ENCODE assay signal across 8 cellular contexts in the genomic region with DNA sequence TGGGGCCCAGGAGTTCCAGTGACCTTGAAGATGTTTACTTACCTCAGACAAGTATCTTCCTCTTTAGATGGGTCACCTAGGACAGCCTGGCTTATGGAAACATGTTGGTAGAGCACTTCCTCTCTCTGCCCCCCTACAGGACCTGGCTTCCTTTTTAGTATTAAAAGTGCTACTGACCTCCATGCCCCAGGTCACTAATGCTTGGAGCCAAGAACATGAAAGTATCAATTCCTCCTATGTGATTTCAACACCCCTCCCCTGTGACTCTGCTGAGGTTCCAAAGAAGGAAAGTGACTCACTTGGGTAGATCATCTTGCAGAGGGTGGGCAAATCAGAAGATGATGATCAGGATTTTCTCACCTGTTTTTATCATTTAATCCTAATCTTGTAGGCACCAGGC.
DNase-seq lines count a peak whose midpoint lies in the region; ATAC-seq and TF ChIP-seq lines count a peak whose summit lies in the region.

No MANE protein-coding gene starts in this region.

- TF ChIP-seq CTCF in GM10266 (IDR thresholded peaks at IDR 0.05; ENCODE audit: control insufficient read depth, insufficient read depth, low read depth, missing control alignments) (no peak), foreskin fibroblast (IDR thresholded peaks at IDR 0.05; ENCODE audit: low read depth, low read length) (no peak)

- DNase-seq in GM10266 (ENCODE audit: extremely low spot score) (peak; percentile 9), HPDE6-E6E7 (ENCODE audit: extremely low spot score) (peak; percentile 43), foreskin fibroblast (peak; percentile 6 to 48), inferior parietal cortex (ENCODE audit: extremely low spot score) (no peak), GM19240 (ENCODE audit: insufficient read length, low spot score) (no peak), RKO (ENCODE audit: low spot score) (no peak)
- DNase-seq in activated naive CD4-positive, alpha-beta T cell treated with anti-CD3 and anti-CD28 coated beads, Interleukin-2, amount 50 U/mL, for 16 hours: no peak

- peak; percentile 59 for ATAC-seq in GM21528 (IDR thresholded peaks at IDR 0.05; ENCODE audit: low FRiP score, unreplicated experiment)

- no peak overlapping the region for H3K4me3 ChIP-seq in foreskin fibroblast (ENCODE audit: low read depth in 1 of 2, low read length in 2 of 2)

Comparison
In these comparisons a context has a peak if more than half of its experiments do, and no peak if none do; other contexts are left out.
1. DNase-seq: peak in GM10266 (single experiment), HPDE6-E6E7 (single experiment) and foreskin fibroblast (2 of 2); none in inferior parietal cortex (single experiment), GM19240 (single experiment), RKO (single experiment) and activated naive CD4-positive, alpha-beta T cell treated with anti-CD3 and anti-CD28 coated beads, Interleukin-2, amount 50 U/mL, for 16 hours (single experiment).